Comparison of ENCODE assay signal across 15 cellular contexts in the genomic region with DNA sequence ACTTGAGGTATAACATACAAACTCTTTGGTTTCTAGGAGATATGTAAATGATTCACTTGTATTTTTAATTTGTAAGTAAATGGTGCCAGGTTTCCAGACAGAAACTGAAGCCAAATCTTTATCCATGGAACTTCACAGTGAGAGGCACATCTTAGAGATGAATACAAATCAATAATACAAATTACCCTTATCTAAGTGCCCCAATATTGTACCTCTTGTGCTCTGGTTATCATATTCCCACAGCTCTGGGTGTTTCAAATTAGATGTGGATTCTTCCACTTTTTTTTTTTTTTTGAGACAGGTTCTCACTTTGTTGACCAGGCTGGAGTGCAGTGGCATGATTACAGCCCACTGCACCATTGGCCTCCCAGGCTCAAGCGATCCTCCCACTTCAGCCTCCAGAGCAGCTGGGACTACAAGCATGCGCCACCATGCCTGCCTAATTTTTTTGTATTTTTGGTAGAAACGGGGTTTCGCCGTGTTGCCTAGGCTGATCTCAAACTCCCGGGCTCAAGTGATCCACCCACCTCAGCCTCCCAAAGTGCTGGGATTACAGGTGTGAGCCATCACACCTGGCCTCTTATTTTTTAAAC.
"Had no signal": no experiment of that assay in that cellular context is flagged by ENCODE, and none has a peak within 500 bp of the region (broad histone marks: within the 10 kb centered on the region; RNA-seq: fewer than 3 reads in every experiment).

No MANE protein-coding gene starts in this region.

- ATAC-seq: activated CD8-positive, alpha-beta memory T cell treated with anti-CD3 and anti-CD28 coated beads, Interleukin-2, amount 10 ng/mL, durations not matched to agents 7 days and 5 days; activated T-helper 17 cell treated with anti-CD3 and anti-CD28 coated beads, Interleukin-2, amount 50 U/mL, for 72 hours; gastrocnemius medialis had no signal

- DNase-seq: activated B cell treated with CpG ODN at 0.5 μM for 24 hours; activated CD4-positive, alpha-beta memory T cell treated with anti-CD3 and anti-CD28 coated beads, Interleukin-2, amount 10 ng/mL, durations not matched to agents 7 days and 5 days; activated CD4-positive, alpha-beta T cell treated with anti-CD3 and anti-CD28 coated beads for 48 hours; activated CD8-positive, alpha-beta memory T cell treated with anti-CD3 and anti-CD28 coated beads, Interleukin-2, amount 10 ng/mL, durations not matched to agents 7 days and 5 days; activated naive CD4-positive, alpha-beta T cell; activated naive CD8-positive, alpha-beta T cell treated with anti-CD3 and anti-CD28 coated beads for 36 hours; activated T-cell treated with anti-CD3 and anti-CD28 coated beads, Interleukin-2, amount 50 U/mL, for 1 hour; amniotic stem cell; gastrocnemius medialis; midbrain; nephron progenitor cell; sigmoid colon; stimulated activated naive CD4-positive, alpha-beta T cell had no signal

- H3K4me3 ChIP-seq: gastrocnemius medialis, lung, sigmoid colon had no signal
